Comparison of ENCODE assay signal across 8 cellular contexts in genomic region chr2:25587361-25587760, GRCh38.
DNase-seq lines count a peak whose midpoint lies in the region; ATAC-seq and TF ChIP-seq lines count a peak whose summit lies in the region.
"Had no signal": no experiment of that assay in that cellular context is flagged by ENCODE, and none has a peak within 500 bp of the region (broad histone marks: within the 10 kb centered on the region; RNA-seq: fewer than 3 reads in every experiment).

No MANE protein-coding gene starts in this region.

- CTCF ChIA-PET in GM10248 (lab: Yijun Ruan, JAX): interaction anchor here (1.0 kb wide), 1 partner anchor 225 kb away, joined by 3 read pairs; no protein-coding TSS in a partner anchor

- ATAC-seq in HG02610 (IDR thresholded peaks at IDR 0.05; ENCODE audit: unreplicated experiment): peak; percentile 53

- no peaks in the 10 kb centered on the region for H3K27me3 ChIP-seq in brain microvascular endothelial cell (replicated peaks)

- DNase-seq in GM10248 (ENCODE audit: extremely low spot score) (peak; percentile 31), brain microvascular endothelial cell (peak; percentile 79), non-pigmented ciliary epithelial cell (ENCODE audit: low read depth) (peak; percentile 26), cerebellum (ENCODE audit: low spot score) (no peak), activated gamma-delta T cell (lab: John Stamatoyannopoulos, UW) (no peak), putamen (ENCODE audit: low spot score) (no peak)
- DNase-seq: NCI-H1930 had no signal

- no peaks in the 10 kb centered on the region for H3K36me3 ChIP-seq in brain microvascular endothelial cell (replicated peaks)

- H3K27ac ChIP-seq in brain microvascular endothelial cell: no peak overlapping the region

- POLR2A ChIA-PET in GM10248 (lab: Yijun Ruan, JAX): no interaction called here

- no peak overlapping the region for H3K4me3 ChIP-seq in brain microvascular endothelial cell (ENCODE audit: low read depth, low read length)

- TF ChIP-seq CTCF in GM10248 (IDR thresholded peaks at IDR 0.05; ENCODE audit: control extremely low read depth, extremely low read depth, low read depth, missing control alignments): no peak
- no peak for TF ChIP-seq CTCF in brain microvascular endothelial cell (IDR thresholded peaks at IDR 0.05; ENCODE audit: low read depth, low read length, missing control alignments)

- in situ Hi-C loops in brain microvascular endothelial cell (cut with HindIII; ENCODE audit: low pct_ligation_motif_present, low sequenced_read_pairs): no loop called here

Comparison
In these comparisons a context has a peak if more than half of its experiments do, and no peak if none do; other contexts are left out.
1. DNase-seq: peak in GM10248 (single experiment), brain microvascular endothelial cell (single experiment) and non-pigmented ciliary epithelial cell (single experiment); none in cerebellum (single experiment), activated gamma-delta T cell (single experiment) and putamen (single experiment).